8 cellular contexts compared by ENCODE assay signal in the genomic region with DNA sequence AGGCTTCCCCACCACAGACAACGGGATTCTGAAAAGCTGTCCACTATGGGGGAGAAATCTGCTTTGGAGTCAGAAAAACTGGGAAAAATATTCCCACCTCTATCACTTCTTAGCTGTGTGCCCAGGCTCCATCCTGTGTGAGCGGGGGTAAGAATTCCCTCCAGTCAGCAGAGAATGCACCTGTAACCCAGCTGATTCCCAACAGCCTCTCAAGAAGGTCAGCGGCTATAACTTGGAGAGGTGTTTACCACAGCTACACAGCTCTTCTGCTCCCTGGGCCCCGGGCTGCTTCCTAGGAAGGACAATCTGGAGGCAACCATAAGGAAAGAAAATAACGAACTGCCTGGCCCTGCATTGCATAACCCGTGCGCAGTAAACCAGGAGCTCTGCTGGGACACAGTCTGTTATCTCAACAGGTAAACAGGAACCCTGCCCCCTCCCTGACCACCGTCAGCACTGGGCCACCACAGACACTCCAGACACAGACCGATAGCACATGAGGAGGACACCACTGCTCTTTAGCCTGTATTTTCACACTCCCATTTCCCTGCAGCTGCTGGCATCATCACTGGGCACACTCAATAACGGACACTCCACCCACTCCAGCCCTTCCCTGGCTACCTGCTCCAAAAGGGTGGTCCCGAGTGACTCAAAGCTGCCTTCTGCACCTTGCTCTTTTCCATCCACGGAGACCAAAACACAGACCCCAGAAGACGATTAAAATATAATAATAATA. TPM values are rescaled to one million over a fixed set of nuclear protein-coding genes. Genes with fewer than 3 reads are reported as not detected.
DNase-seq lines count a peak whose midpoint lies in the region; ATAC-seq and TF ChIP-seq lines count a peak whose summit lies in the region.

No MANE protein-coding gene starts in this region.

- peak overlapping the region; percentile 84 for H3K4me3 ChIP-seq in foreskin fibroblast (ENCODE audit: low read depth in 1 of 2, low read length in 2 of 2)
- H3K4me3 ChIP-seq in gastrocnemius medialis, result peak overlapping the region in 3 of 4 donors; percentile 75 to 85 (median 85)

- DNase-seq in DMS153 treated with DMSO at 0.1 percent for 48 hours (lab: John Stamatoyannopoulos, UW; ENCODE audit: unreplicated experiment) (peak; percentile 7), DMS153 (lab: John Stamatoyannopoulos, UW) (no peak), foreskin fibroblast (peak in 1 of 2 donors; percentile 11), gastrocnemius medialis (no peak), dedifferentiated amniotic fluid mesenchymal stem cell (ENCODE audit: extremely low spot score) (no peak), SIG-M5 treated with dmso at 0.1 percent for 504 hours (lab: John Stamatoyannopoulos, UW; ENCODE audit: unreplicated experiment) (no peak)

- H3K27me3 ChIP-seq in gastrocnemius medialis, result no peaks in the 10 kb centered on the region

- ATAC-seq in gastrocnemius medialis (no peak), GM19455 (IDR thresholded peaks at IDR 0.05; ENCODE audit: unreplicated experiment) (no peak)

- no peak for TF ChIP-seq POLR2A in gastrocnemius medialis (IDR thresholded peaks at IDR 0.05)

- peaks cover 15 to 19% of the 10 kb centered on the region in 2 donors for H3K4me1 ChIP-seq in gastrocnemius medialis

- intact Hi-C loops in gastrocnemius medialis (cut with DNase I; ENCODE audit: low total_unique reads), result loop anchor here (5.0 kb wide), 1 partner anchor 198 kb away; a partner anchor contains a TSS

- TF ChIP-seq CTCF in VCaP (conservative IDR thresholded peaks at IDR 0.05) (no peak), foreskin fibroblast (IDR thresholded peaks at IDR 0.05; ENCODE audit: low read depth, low read length) (no peak), gastrocnemius medialis (IDR thresholded peaks at IDR 0.05 in 4 of 5, conservative IDR thresholded peaks at IDR 0.05 in 1 of 5) (no peak)

- peak overlapping the region; percentile 65 for H3K27ac ChIP-seq in VCaP
- peak overlapping the region; percentile 87 to 92 (median 90) for H3K27ac ChIP-seq in gastrocnemius medialis

- H3K9me3 ChIP-seq in gastrocnemius medialis, result no peaks in the 10 kb centered on the region

- in situ Hi-C loops in gastrocnemius medialis (cut with MboI; ENCODE audit: low sequenced_read_pairs in 4 of 4), result no loop called here

- no peaks in the 10 kb centered on the region for H3K36me3 ChIP-seq in gastrocnemius medialis

RNA-seq across cellular contexts. Expression of gene RAB43, which starts 2.1 kb away (rescaled TPM):
- 1 to 10 TPM; 1.1 to 3.9 (median 2.5) TPM for total RNA-seq in gastrocnemius medialis

RNA-seq across cellular contexts. Expression of gene ISY1, which starts 41.3 kb away (rescaled TPM):
- total RNA-seq in gastrocnemius medialis, result 10 to 100 TPM; 19.6 to 34.9 (median 22.3) TPM

RNA-seq across cellular contexts. Expression of gene GP9, which starts 59.0 kb away (rescaled TPM):
- under 1 TPM in 1 of 4 donors, not detected in 3; 0.42 TPM for total RNA-seq in gastrocnemius medialis
